ENCODE assay signal across 8 cellular contexts in genomic region chr14:90356925-90357324, GRCh38.
"Had no signal": no experiment of that assay in that cellular context is flagged by ENCODE, and none has a peak within 500 bp of the region (broad histone marks: within the 10 kb centered on the region; RNA-seq: fewer than 3 reads in every experiment).

No MANE protein-coding gene starts in this region.

- H3K36me3 Mint-ChIP-seq: IgD-negative memory B cell had no signal

- DNase-seq: GM23248, GOT3, H7, HFFc6, KBM-7 had no signal

- H3K27ac Mint-ChIP-seq: HFFc6, IgD-negative memory B cell had no signal

- H3K36me3 ChIP-seq: HAP-1 had no signal

- H3K4me3 ChIP-seq: GM23248, HAP-1 had no signal

- H3K9me3 Mint-ChIP-seq: HFFc6, IgD-negative memory B cell had no signal

- H3K9ac ChIP-seq: GM23248, KMS-11 had no signal

- H3K4me1 Mint-ChIP-seq: IgD-negative memory B cell had no signal

- H3K4me3 Mint-ChIP-seq: HFFc6, IgD-negative memory B cell had no signal

- H3K9me3 ChIP-seq: HAP-1 had no signal

- H3K27ac ChIP-seq: GM23248, KMS-11 had no signal
